ENCODE assay signal across 8 cellular contexts in the genomic region with DNA sequence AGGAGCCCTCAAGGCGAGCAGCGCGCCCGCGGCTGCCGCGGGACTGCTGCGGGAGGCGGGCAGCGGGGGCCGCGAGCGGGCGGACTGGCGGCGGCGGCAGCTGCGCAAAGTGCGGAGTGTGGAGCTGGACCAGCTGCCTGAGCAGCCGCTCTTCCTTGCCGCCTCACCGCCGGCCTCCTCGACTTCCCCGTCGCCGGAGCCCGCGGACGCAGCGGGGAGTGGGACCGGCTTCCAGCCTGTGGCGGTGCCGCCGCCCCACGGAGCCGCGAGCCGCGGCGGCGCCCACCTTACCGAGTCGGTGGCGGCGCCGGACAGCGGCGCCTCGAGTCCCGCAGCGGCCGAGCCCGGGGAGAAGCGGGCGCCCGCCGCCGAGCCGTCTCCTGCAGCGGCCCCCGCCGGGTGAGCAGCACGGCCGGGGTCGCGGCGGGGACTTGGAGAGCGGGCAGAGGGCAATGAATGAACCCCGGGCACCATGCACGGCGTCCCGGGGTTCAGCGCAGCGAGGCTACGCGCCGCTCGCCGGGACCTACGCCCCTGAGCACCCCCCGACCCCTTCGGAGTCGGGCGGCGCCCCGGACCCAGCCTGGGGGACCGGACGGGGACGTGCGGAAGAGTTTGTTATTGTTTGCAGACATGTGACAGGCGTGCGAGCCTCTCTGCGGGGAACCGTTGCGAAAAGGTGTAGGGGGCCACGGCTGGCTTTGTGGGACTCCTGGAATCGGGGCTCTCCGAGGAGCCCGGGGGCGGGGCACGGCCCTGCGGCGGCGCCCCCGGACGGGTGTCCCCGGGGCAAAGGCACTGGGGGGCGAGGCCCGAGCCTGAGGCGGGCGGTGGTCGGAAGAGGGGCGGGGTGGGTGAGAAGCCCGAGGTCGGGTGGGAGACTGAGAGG. TPM values are rescaled to one million over a fixed set of nuclear protein-coding genes. Genes with fewer than 3 reads are reported as not detected.
DNase-seq lines count a peak whose midpoint lies in the region; ATAC-seq and TF ChIP-seq lines count a peak whose summit lies in the region.

No MANE protein-coding gene starts in this region.

- DNase-seq in T-cell (peak in 30 of 34 experiments; percentile 6 to 49 (median 30)), body of pancreas (peak; percentile 28 to 54 (median 38)), iPS-NIHi7 (ENCODE audit: extremely low spot score) (peak; percentile 46), NCI-H2107 (lab: John Stamatoyannopoulos, UW) (no peak)
- DNase-seq in stimulated activated CD4-positive, alpha-beta T cell treated with anti-CD3 and anti-CD28 coated beads, Interleukin-15, amount 100 ng/mL, for 24 hours: peak; percentile 61

- ATAC-seq in GM19372 (IDR thresholded peaks at IDR 0.05; ENCODE audit: low read depth, unreplicated experiment) (peak; percentile 28), HG03432 (IDR thresholded peaks at IDR 0.05; ENCODE audit: unreplicated experiment) (peak; percentile 41), T-cell (replicated peaks in 1 of 4) (peak; percentile 36 to 41 (median 38)), body of pancreas (peak; percentile 49)

- POLR2A ChIA-PET in T-cell (lab: Charles Lee): interaction anchor here in 1 of 2 donors (0.7 kb wide), 1 partner anchor 10 kb away, joined by 3 read pairs; no protein-coding TSS in a partner anchor

- peak in 1 of 3 donors; percentile 20 for TF ChIP-seq POLR2A in body of pancreas (IDR thresholded peaks at IDR 0.05)

- TF ChIP-seq CTCF in body of pancreas (IDR thresholded peaks at IDR 0.05): no peak

- H3K27ac ChIP-seq in BLaER1 (peak overlapping the region; percentile 99), body of pancreas (peak overlapping the region; percentile 96 to 100 (median 98))

- CTCF ChIA-PET in T-cell (lab: Charles Lee): interaction anchor here in 1 of 2 donors (0.7 to 1.6 kb wide), 3 partner anchors 11 to 357 kb away, joined by 3 to 8 read pairs (median 3); no protein-coding TSS in a partner anchor

- no peaks in the 10 kb centered on the region for H3K27me3 Mint-ChIP-seq in T-cell

- H3K4me1 Mint-ChIP-seq in T-cell: peaks cover 44 to 49% (median 45%) of the 10 kb centered on the region in 3 donors

- peaks cover 10% of the 10 kb centered on the region for H3K36me3 ChIP-seq in BLaER1
- H3K36me3 ChIP-seq in body of pancreas (replicated peaks in 1 of 2; ENCODE audit: insufficient read depth in 1 of 2, low read depth in 2 of 2): no peaks in the 10 kb centered on the region

- H3K9me3 Mint-ChIP-seq in T-cell: no peaks in the 10 kb centered on the region

- H3K9ac ChIP-seq in BLaER1: peak overlapping the region; percentile 99

- peaks cover 18% of the 10 kb centered on the region for H4K20me1 ChIP-seq in BLaER1

- H3K27me3 ChIP-seq in BLaER1 (no peaks in the 10 kb centered on the region), body of pancreas (no peaks in the 10 kb centered on the region)

- H3K4me3 ChIP-seq in BLaER1: peak overlapping the region; percentile 99
- H3K4me3 ChIP-seq in body of pancreas: peak overlapping the region; percentile 88 to 90

- 0% methylated on average over 9 to 105 of the region's 116 CpGs for WGBS in body of pancreas, 2 donors

- peak overlapping the region; percentile 91 to 93 for H3K27ac Mint-ChIP-seq in T-cell

- H3K9me3 ChIP-seq in BLaER1: no peaks in the 10 kb centered on the region
- no peaks in the 10 kb centered on the region for H3K9me3 ChIP-seq in body of pancreas

- H3K4me2 ChIP-seq in BLaER1: peak overlapping the region; percentile 95

- peak overlapping the region; percentile 92 to 93 (median 93) for H3K4me3 Mint-ChIP-seq in T-cell

- intact Hi-C loops in body of pancreas (cut with DNase I): no loop called here

- peaks cover 6% of the 10 kb centered on the region for H3K36me3 Mint-ChIP-seq in T-cell

- H3K4me1 ChIP-seq in BLaER1 (peaks cover 35% of the 10 kb centered on the region), body of pancreas (peaks cover 24% of the 10 kb centered on the region)

RNA-seq across cellular contexts. Expression of a gene that starts 0.6 kb away (rescaled TPM):
- total RNA-seq in T-cell (10 to 100 TPM; 53.1 to 96.0 (median 80.6) TPM), body of pancreas (10 to 100 TPM; 21.4 to 22.6 TPM)
